8 cellular contexts compared by ENCODE assay signal in genomic region chr7:101529560-101529959, GRCh38.
"Had no signal": no experiment of that assay in that cellular context is flagged by ENCODE, and none has a peak within 500 bp of the region (broad histone marks: within the 10 kb centered on the region; RNA-seq: fewer than 3 reads in every experiment).

No MANE protein-coding gene starts in this region.

- H3K27ac ChIP-seq: HL-60, KMS-11 had no signal

- H3K4me1 Mint-ChIP-seq: GM23338 had no signal

- H3K4me3 Mint-ChIP-seq: GM23338, H9 had no signal

- H3K27ac Mint-ChIP-seq: GM23338, H9 had no signal

- ATAC-seq: GM23338, HepG2 had no signal

- DNase-seq: H9, HCEC 1CT, Karpas-422, KBM-7 had no signal

- H3K9me3 Mint-ChIP-seq: GM23338, H9 had no signal

- H3K4me3 ChIP-seq: GM23338 had no signal
